ENCODE assay signal across 12 cellular contexts in genomic region chr17:40475234-40476210, GRCh38. TPM values are rescaled to one million over a fixed set of nuclear protein-coding genes. Genes with fewer than 3 reads are reported as not detected.
DNase-seq lines count a peak whose midpoint lies in the region; ATAC-seq and TF ChIP-seq lines count a peak whose summit lies in the region.
"Had no signal": no experiment of that assay in that cellular context is flagged by ENCODE, and none has a peak within 500 bp of the region (broad histone marks: within the 10 kb centered on the region; RNA-seq: fewer than 3 reads in every experiment).

No MANE protein-coding gene starts in this region.

- no peak overlapping the region for H3K4ac ChIP-seq in trophoblast cell (ENCODE audit: low read depth, low read length)

- H3K79me1 ChIP-seq in trophoblast cell (ENCODE audit: low read length), result peaks cover 6% of the 10 kb centered on the region

- H3K4me3 ChIP-seq in DND-41 (ENCODE audit: low read depth in 1 of 2, low read length in 2 of 2), result no peak overlapping the region
- no peak overlapping the region for H3K4me3 ChIP-seq in heart right ventricle
- H3K4me3 ChIP-seq in trophoblast cell (ENCODE audit: low read depth, low read length), result no peak overlapping the region
- no peak overlapping the region for H3K4me3 ChIP-seq in HAP-1

- WGBS in heart right ventricle, 2 donors, result 74 to 76% methylated on average over 25 of the region's 25 CpGs
- WGBS in trophoblast cell (ENCODE audit: extremely low coverage, insufficient coverage, insufficient read length), result no CpG with 5 or more reads among the region's 25 CpGs

- H4K8ac ChIP-seq in trophoblast cell (ENCODE audit: low read depth, low read length), result no peak overlapping the region

- no peak for DNase-seq in DND-41
- DNase-seq in heart right ventricle, result peak in 1 of 2 donors; percentile 43
- DNase-seq in trophoblast cell, result no peak
- DNase-seq in H4 (ENCODE audit: low spot score), result no peak
- DNase-seq in NCI-H1048 (lab: John Stamatoyannopoulos, UW), result no peak
- DNase-seq in HAP-1 (ENCODE audit: low spot score in 2 of 2), result no peak
- DNase-seq: cerebellar nuclear complex, NCI-H1417 treated with DMSO at 0.1 percent for 48 hours had no signal

- no peak overlapping the region for H4K12ac ChIP-seq in trophoblast cell (ENCODE audit: low read depth, low read length)

- H3K9me3 ChIP-seq in DND-41 (ENCODE audit: insufficient read depth, low read length, severe bottlenecking) (peaks cover 10% of the 10 kb centered on the region), heart right ventricle (no peaks in the 10 kb centered on the region), trophoblast cell (ENCODE audit: insufficient read depth, low read depth, low read length) (peaks cover 6% of the 10 kb centered on the region), HAP-1 (no peaks in the 10 kb centered on the region)

- H4K20me1 ChIP-seq in DND-41 (ENCODE audit: insufficient read depth, low read length), result no peaks in the 10 kb centered on the region

- no peak overlapping the region for H3K14ac ChIP-seq in trophoblast cell (ENCODE audit: low read length)

- H3K27ac ChIP-seq in DND-41 (ENCODE audit: low read length), result peak overlapping the region; percentile 49; the same call in 1 of the 2 replicates
- H3K27ac ChIP-seq in heart right ventricle, result peak overlapping the region in 6 of 10 donors; percentile 15 to 50 (median 34)
- no peak overlapping the region for H3K27ac ChIP-seq in trophoblast cell (ENCODE audit: low read depth, low read length)

- no peak overlapping the region for H3K23ac ChIP-seq in trophoblast cell (ENCODE audit: low read length)

- peak overlapping the region; percentile 30 for H2BK12ac ChIP-seq in trophoblast cell (ENCODE audit: low read length)

- in situ Hi-C loops in HAP-1 (cut with MboI; ENCODE audit: low sequenced_read_pairs), result no loop called here

- no peaks in the 10 kb centered on the region for H3K79me2 ChIP-seq in DND-41 (ENCODE audit: insufficient read depth, low read length)
- no peaks in the 10 kb centered on the region for H3K79me2 ChIP-seq in trophoblast cell (ENCODE audit: control insufficient read depth, insufficient read depth, low read length, poor library complexity)

- no peak overlapping the region for H3K4me2 ChIP-seq in DND-41 (ENCODE audit: insufficient read depth, low read length)
- no peak overlapping the region for H3K4me2 ChIP-seq in trophoblast cell (ENCODE audit: low read length)

- H3K18ac ChIP-seq in trophoblast cell (ENCODE audit: low read length), result no peak overlapping the region

- no peaks in the 10 kb centered on the region for H3K27me3 ChIP-seq in DND-41 (ENCODE audit: insufficient read depth, low read length, poor library complexity)
- peaks cover 0 to 2% (median 0%) of the 10 kb centered on the region in 7 donors for H3K27me3 ChIP-seq in heart right ventricle
- H3K27me3 ChIP-seq in trophoblast cell (ENCODE audit: insufficient read depth, low read length), result no peaks in the 10 kb centered on the region
- no peaks in the 10 kb centered on the region for H3K27me3 ChIP-seq in HAP-1 (ENCODE audit: low read depth)

- H2AFZ ChIP-seq in DND-41 (ENCODE audit: low read depth, low read length) (no peak overlapping the region), trophoblast cell (ENCODE audit: insufficient read depth, low read length, poor library complexity) (peak overlapping the region; percentile 39)

- no peak for TF ChIP-seq CTCF in DND-41 (IDR thresholded peaks at IDR 0.05; ENCODE audit: borderline replicate concordance, extremely low read depth, low read length, poor library complexity, severe bottlenecking)
- no peak for TF ChIP-seq CTCF in heart right ventricle (IDR thresholded peaks at IDR 0.05)

- H3K4me1 ChIP-seq in DND-41 (ENCODE audit: insufficient read depth, low read length) (peaks cover 15% of the 10 kb centered on the region), heart right ventricle (peaks cover 0 to 24% (median 7%) of the 10 kb centered on the region in 9 donors), trophoblast cell (ENCODE audit: control insufficient read depth in 1 of 2, insufficient read depth in 2 of 2, low read length in 2 of 2) (peaks cover 10 to 16% of the 10 kb centered on the region in 2 experiments), HAP-1 (0 out of 2 replicates have a peak, but pooled peaks cover 3% of the 10 kb centered on the region)

- H3K36me3 ChIP-seq in DND-41 (ENCODE audit: insufficient read depth, low read length) (no peaks in the 10 kb centered on the region; the same call in 1 of the 2 replicates), heart right ventricle (no peaks in the 10 kb centered on the region), trophoblast cell (ENCODE audit: control insufficient read depth in 1 of 2, insufficient read depth in 2 of 2, low read length in 2 of 2) (peaks cover 0 to 2% of the 10 kb centered on the region in 2 experiments), HAP-1 (replicated peaks) (no peaks in the 10 kb centered on the region; the same call in 1 of the 2 replicates)

- no peak overlapping the region for H2BK5ac ChIP-seq in trophoblast cell (ENCODE audit: low read depth, low read length, poor library complexity)

- intact Hi-C loops in heart right ventricle (cut with DNase I), result loop anchor here (1.0 to 5.0 kb wide), 11 partner anchors 32 to 118 kb away; partner anchors contain the start of genes IGFBP4 (in 4 of the 10) and GJD3 (in 1 of the 10)

- ATAC-seq in DND-41 (ENCODE audit: insufficient read depth, low read depth) (no peak), SK-N-SH treated with all-trans-retinoic acid at 6 μM for 48 hours (peak; percentile 39), heart right ventricle (peak; percentile 27 to 68 (median 50)), HG02678 (IDR thresholded peaks at IDR 0.05; ENCODE audit: unreplicated experiment) (no peak)
- ATAC-seq: activated CD4-positive, alpha-beta T cell treated with anti-CD3 and anti-CD28 coated beads for 36 hours had no signal

- H2AK5ac ChIP-seq in trophoblast cell (ENCODE audit: low read length), result no peak overlapping the region

- H3K9ac ChIP-seq in DND-41 (ENCODE audit: low read depth, low read length) (peak overlapping the region; percentile 15; the same call in 1 of the 2 replicates), trophoblast cell (ENCODE audit: low read length) (no peak overlapping the region)

- H4K91ac ChIP-seq in trophoblast cell (ENCODE audit: low read depth, low read length), result peak overlapping the region; percentile 28

- no peak overlapping the region for H2BK120ac ChIP-seq in trophoblast cell (ENCODE audit: insufficient read depth, low read length, poor library complexity)

TF ChIP-seq in SK-N-SH treated with all-trans-retinoic acid at 6 μM for 48 hours, 23 proteins besides CTCF, POLR2A, EP300 and RAD21 (continues in another document):
- no peak for TF ChIP-seq ZNF70 (CRISPR knock-in tag; IDR thresholded peaks at IDR 0.05)
- TF ChIP-seq, protein P1, sequence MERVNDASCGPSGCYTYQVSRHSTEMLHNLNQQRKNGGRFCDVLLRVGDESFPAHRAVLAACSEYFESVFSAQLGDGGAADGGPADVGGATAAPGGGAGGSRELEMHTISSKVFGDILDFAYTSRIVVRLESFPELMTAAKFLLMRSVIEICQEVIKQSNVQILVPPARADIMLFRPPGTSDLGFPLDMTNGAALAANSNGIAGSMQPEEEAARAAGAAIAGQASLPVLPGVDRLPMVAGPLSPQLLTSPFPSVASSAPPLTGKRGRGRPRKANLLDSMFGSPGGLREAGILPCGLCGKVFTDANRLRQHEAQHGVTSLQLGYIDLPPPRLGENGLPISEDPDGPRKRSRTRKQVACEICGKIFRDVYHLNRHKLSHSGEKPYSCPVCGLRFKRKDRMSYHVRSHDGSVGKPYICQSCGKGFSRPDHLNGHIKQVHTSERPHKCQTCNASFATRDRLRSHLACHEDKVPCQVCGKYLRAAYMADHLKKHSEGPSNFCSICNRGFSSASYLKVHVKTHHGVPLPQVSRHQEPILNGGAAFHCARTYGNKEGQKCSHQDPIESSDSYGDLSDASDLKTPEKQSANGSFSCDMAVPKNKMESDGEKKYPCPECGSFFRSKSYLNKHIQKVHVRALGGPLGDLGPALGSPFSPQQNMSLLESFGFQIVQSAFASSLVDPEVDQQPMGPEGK (CRISPR knock-in tag; IDR thresholded peaks at IDR 0.05; ENCODE audit: borderline replicate concordance), result no peak
- no peak for TF ChIP-seq ZFP3 (CRISPR knock-in tag; IDR thresholded peaks at IDR 0.05)
- TF ChIP-seq ZNF8 (CRISPR knock-in tag; IDR thresholded peaks at IDR 0.05), result no peak
- TF ChIP-seq SNAI2 (CRISPR knock-in tag; IDR thresholded peaks at IDR 0.05), result no peak
- no peak for TF ChIP-seq ZNF565 (CRISPR knock-in tag; conservative IDR thresholded peaks at IDR 0.05; ENCODE audit: low read depth)

RNA-seq across cellular contexts. Expression of gene TNS4, which starts 25.9 kb away (rescaled TPM):
- total RNA-seq in heart right ventricle, result under 1 TPM in 1 of 10 donors, not detected in 9; 0.62 TPM
- under 1 TPM in 1 of 2 donors, not detected in 1; 0.01 TPM for polyA plus RNA-seq in heart right ventricle
- 0.79 and 1.1 TPM in 2 replicates for polyA plus RNA-seq in trophoblast cell (2013)
- not detected in 2 replicates for total RNA-seq in H4 (2014; rRNA removed; shearing (Covaris generic))
- polyA plus RNA-seq: neural cell had no signal

RNA-seq across cellular contexts. Expression of gene IGFBP4, which starts 32.3 kb away (rescaled TPM):
- total RNA-seq in heart right ventricle, result 100 to 1,000 TPM in 6 of 10 donors, 10 to 100 TPM in 4; 65.1 to 301 (median 123) TPM
- 100 to 1,000 TPM; 224 to 295 TPM for polyA plus RNA-seq in heart right ventricle
- polyA plus RNA-seq in trophoblast cell (2013), result 68.1 and 68.9 TPM in 2 replicates
- 6.2 and 7.2 TPM in 2 replicates for total RNA-seq in H4 (2014; rRNA removed; shearing (Covaris generic))

RNA-seq across cellular contexts. Expression of gene TOP2A, which starts 57.8 kb away (rescaled TPM):
- total RNA-seq in heart right ventricle, result 10 to 100 TPM in 1 of 10 donors, 1 to 10 TPM in 4, under 1 TPM in 5; 0.17 to 20.0 (median 1.0) TPM
- 1 to 10 TPM in 1 of 2 donors, under 1 TPM in 1; 0.28 to 1.5 TPM for polyA plus RNA-seq in heart right ventricle
- polyA plus RNA-seq in trophoblast cell (2013), result 98.7 and 104 TPM in 2 replicates
- total RNA-seq in H4 (2014; rRNA removed; shearing (Covaris generic)), result 194 and 219 TPM in 2 replicates

Comparison
In these comparisons a context has a peak if more than half of its experiments do, and no peak if none do; other contexts are left out.
1. ATAC-seq: peak in SK-N-SH treated with all-trans-retinoic acid at 6 μM for 48 hours (single experiment) and heart right ventricle (8 of 8); none in DND-41 (single experiment) and HG02678 (single experiment).